In genomic region chr11:23574149-23574548, GRCh38 we compare ENCODE assay signal across 19 cellular contexts.
DNase-seq lines count a peak whose midpoint lies in the region; ATAC-seq and TF ChIP-seq lines count a peak whose summit lies in the region.
"Had no signal": no experiment of that assay in that cellular context is flagged by ENCODE, and none has a peak within 500 bp of the region (broad histone marks: within the 10 kb centered on the region; RNA-seq: fewer than 3 reads in every experiment).

No MANE protein-coding gene starts in this region.

- no peak overlapping the region for H3K27ac ChIP-seq in WERI-Rb-1
- H3K27ac ChIP-seq: 22Rv1, BLaER1, C4-2B had no signal

- no peaks in the 10 kb centered on the region for H3K36me3 ChIP-seq in WERI-Rb-1
- H3K36me3 ChIP-seq: BLaER1 had no signal

- H3K27me3 ChIP-seq in WERI-Rb-1 (ENCODE audit: insufficient read depth, low read depth, severe bottlenecking) = no peaks in the 10 kb centered on the region
- H3K27me3 ChIP-seq: BLaER1 had no signal

- no peak for TF ChIP-seq CTCF in WERI-Rb-1 (IDR thresholded peaks at IDR 0.05; ENCODE audit: low read depth, low read length)

- H3K4me3 ChIP-seq in WERI-Rb-1 (ENCODE audit: low read depth, low read length) = no peak overlapping the region
- H3K4me3 ChIP-seq: BLaER1, GM23338 had no signal

- no peak for ATAC-seq in HG03521 (IDR thresholded peaks at IDR 0.05; ENCODE audit: unreplicated experiment)
- ATAC-seq: CD8-positive, alpha-beta T cell; GM23338; HCT116 had no signal

- no peaks in the 10 kb centered on the region for H3K9me3 ChIP-seq in WERI-Rb-1 (ENCODE audit: severe bottlenecking)
- H3K9me3 ChIP-seq: BLaER1, Caco-2 had no signal

- DNase-seq in NCI-H82 (lab: John Stamatoyannopoulos, UW) = peak; percentile 10
- DNase-seq in NCI-H82 treated with DMSO at 0.1 percent for 48 hours (lab: John Stamatoyannopoulos, UW; ENCODE audit: unreplicated experiment) = no peak
- DNase-seq in WERI-Rb-1 = peak; percentile 16
- peak; percentile 65 for DNase-seq in myocyte (ENCODE audit: low read depth)
- no peak for DNase-seq in NCI-H748 treated with DMSO at 0.1 percent for 48 hours (lab: John Stamatoyannopoulos, UW)
- no peak for DNase-seq in NCI-H446 (lab: John Stamatoyannopoulos, UW)
- DNase-seq: Caco-2; CD4-positive, CD25-positive, alpha-beta regulatory T cell; CD8-positive, alpha-beta T cell; DMS153; DND-41; GF-D8; H9 had no signal

Comparison
In these comparisons a context has a peak if more than half of its experiments do, and no peak if none do; other contexts are left out.
1. DNase-seq: peak in NCI-H82 (single experiment), WERI-Rb-1 (single experiment) and myocyte (single experiment); none in NCI-H82 treated with DMSO at 0.1 percent for 48 hours (single experiment), NCI-H748 treated with DMSO at 0.1 percent for 48 hours (single experiment) and NCI-H446 (0 of 2).